22 cellular contexts compared by ENCODE assay signal in the genomic region with DNA sequence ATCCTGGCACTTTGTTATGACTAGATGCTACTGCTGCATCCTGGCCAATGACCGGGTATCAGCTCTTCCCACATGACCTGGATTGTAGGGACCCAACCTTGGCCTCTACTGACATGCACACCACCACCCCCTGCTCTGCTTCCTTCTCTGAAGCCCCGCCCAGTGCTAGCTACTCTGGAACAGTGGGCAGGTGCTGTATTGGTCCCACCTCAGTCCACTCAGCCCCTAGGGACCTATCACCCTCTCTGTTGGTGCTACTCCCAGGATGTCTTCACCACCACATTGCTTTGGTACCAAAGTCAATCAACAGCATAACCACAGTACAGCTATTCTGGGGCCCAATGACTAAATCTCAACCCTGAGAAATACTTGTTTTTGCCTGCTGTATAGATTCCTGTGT.
"Had no signal": no experiment of that assay in that cellular context is flagged by ENCODE, and none has a peak within 500 bp of the region (broad histone marks: within the 10 kb centered on the region; RNA-seq: fewer than 3 reads in every experiment).

No MANE protein-coding gene starts in this region.

- H3K27me3 Mint-ChIP-seq: stimulated activated naive B cell treated with anti-CD40 and anti-IgM and Interleukin-4, amounts not matched to agents 10 μg/mL and 1 μg/mL and 100 μg/mL, for 72 hours had no signal

- ATAC-seq: foreskin keratinocyte; left colon; left ventricle myocardium superior; psoas muscle; right lobe of liver; stimulated activated naive B cell treated with anti-CD40 and anti-IgM and Interleukin-4, amounts not matched to agents 10 μg/mL and 1 μg/mL and 100 μg/mL, for 72 hours had no signal

- H3K4me3 Mint-ChIP-seq: naive B cell; nephron; stimulated activated naive B cell treated with anti-CD40 and anti-IgM and Interleukin-4, amounts not matched to agents 10 μg/mL and 1 μg/mL and 100 μg/mL, for 72 hours had no signal

- FAIRE-seq: urothelium cell line had no signal

- H3K4me1 ChIP-seq: colonic mucosa, foreskin keratinocyte, psoas muscle, right lobe of liver, spleen had no signal

- H3K27me3 ChIP-seq: colonic mucosa, foreskin keratinocyte, neutrophil, right lobe of liver, spleen had no signal

- H3K36me3 ChIP-seq: colonic mucosa, neutrophil, right lobe of liver, spleen had no signal

- H3K27ac ChIP-seq: colonic mucosa, foreskin keratinocyte, neutrophil, psoas muscle, right lobe of liver, spleen had no signal

- H3K27ac Mint-ChIP-seq: naive B cell; stimulated activated naive B cell treated with anti-CD40 and anti-IgM and Interleukin-4, amounts not matched to agents 10 μg/mL and 1 μg/mL and 100 μg/mL, for 72 hours had no signal

- H3K9me3 Mint-ChIP-seq: naive B cell; nephron; stimulated activated naive B cell treated with anti-CD40 and anti-IgM and Interleukin-4, amounts not matched to agents 10 μg/mL and 1 μg/mL and 100 μg/mL, for 72 hours had no signal

- H3K4me1 Mint-ChIP-seq: naive B cell; stimulated activated naive B cell treated with anti-CD40 and anti-IgM and Interleukin-4, amounts not matched to agents 10 μg/mL and 1 μg/mL and 100 μg/mL, for 72 hours had no signal

- H3K4me3 ChIP-seq: colonic mucosa, lung, psoas muscle, right lobe of liver, spleen had no signal

- DNase-seq: colonic mucosa; dermis blood vessel endothelial cell; foreskin keratinocyte; head of caudate nucleus; hippocampal formation; left colon; left ventricle myocardium superior; mesendoderm; naive B cell; psoas muscle; retina; right lobe of liver; spleen; stimulated activated CD4-positive, alpha-beta T cell treated with anti-CD3 and anti-CD28 coated beads, Interleukin-15, amount 100 ng/mL, for 24 hours; stimulated activated CD4-positive, alpha-beta T cell treated with anti-CD3 and anti-CD28 coated beads, Interleukin-1b, Interleukin-23, amount 100 ng/mL, for 48 hours; stimulated activated CD4-positive, alpha-beta T cell treated with anti-CD3 and anti-CD28 coated beads, Interleukin-4, amount 100 ng/mL, for 24 hours; stimulated activated naive B cell treated with anti-CD40 and anti-IgM and Interleukin-4, amounts not matched to agents 10 μg/mL and 1 μg/mL and 100 μg/mL, for 72 hours; trophoblast cell had no signal

- H3K9me3 ChIP-seq: colonic mucosa, neutrophil, psoas muscle, right lobe of liver, spleen had no signal
